Comparison of ENCODE assay signal across 16 cellular contexts in the genomic region with DNA sequence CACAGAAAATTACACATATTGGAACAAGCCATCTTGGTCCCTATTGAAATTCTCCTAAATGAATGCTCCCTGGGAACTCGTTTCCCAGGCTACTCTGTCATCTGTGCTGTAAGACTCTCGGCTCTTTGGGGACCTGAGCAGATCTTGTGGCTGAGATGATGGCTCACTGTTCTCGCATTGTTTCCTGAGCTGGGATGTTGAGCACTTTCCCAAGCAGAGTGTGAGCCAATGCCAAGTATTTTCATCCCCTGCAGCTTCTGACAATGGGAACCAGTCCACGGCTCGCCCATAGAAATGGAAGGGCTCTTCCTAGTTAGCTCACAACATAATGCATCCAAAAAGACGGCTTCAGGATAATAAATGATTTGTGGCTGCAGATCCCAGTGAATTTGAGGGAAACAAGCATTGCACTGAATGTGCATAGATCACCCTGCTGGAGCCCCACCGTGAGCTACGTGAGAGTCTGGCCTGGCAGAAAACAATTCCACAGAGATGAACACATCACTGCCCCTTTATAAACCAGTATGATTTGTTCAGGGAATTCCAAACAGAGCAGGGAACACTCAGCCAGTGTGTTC.
A peak's percentile ranks its signal among the peaks of the same experiment; 100 is the strongest.
DNase-seq lines count a peak whose midpoint lies in the region; ATAC-seq and TF ChIP-seq lines count a peak whose summit lies in the region.
"Had no signal": no experiment of that assay in that cellular context is flagged by ENCODE, and none has a peak within 500 bp of the region (broad histone marks: within the 10 kb centered on the region; RNA-seq: fewer than 3 reads in every experiment).

No MANE protein-coding gene starts in this region.

- H3K27me3 ChIP-seq in left ventricle myocardium inferior (ENCODE audit: low read depth) (no peaks in the 10 kb centered on the region), stomach smooth muscle (ENCODE audit: control insufficient read depth in 1 of 2, insufficient read depth in 2 of 2, low read length in 2 of 2) (no peaks in the 10 kb centered on the region), adrenal gland (no peaks in the 10 kb centered on the region)

- no peak overlapping the region for H3K9ac ChIP-seq in stomach smooth muscle (ENCODE audit: low read length in 2 of 2)

- in situ Hi-C loops in ACHN (cut with HindIII; ENCODE audit: low pct_ligation_motif_present, low pct_unique_long_range_greater_than_20kb, low sequenced_read_pairs): no loop called here

- intact Hi-C loops in Right ventricle myocardium inferior (cut with DNase I): no loop called here
- intact Hi-C loops in left ventricle myocardium inferior (cut with micrococcal nuclease): no loop called here
- intact Hi-C loops in adrenal gland (cut with DNase I): no loop called here

- H3K36me3 ChIP-seq in left ventricle myocardium inferior: no peaks in the 10 kb centered on the region
- no peaks in the 10 kb centered on the region for H3K36me3 ChIP-seq in stomach smooth muscle (ENCODE audit: control insufficient read depth in 2 of 2, insufficient read depth in 2 of 2, low read length in 2 of 2)
- no peaks in the 10 kb centered on the region for H3K36me3 ChIP-seq in adrenal gland (replicated peaks in 1 of 2)

- H3K4me1 ChIP-seq in left ventricle myocardium inferior: peaks cover 18% of the 10 kb centered on the region
- H3K4me1 ChIP-seq in stomach smooth muscle (ENCODE audit: control insufficient read depth, insufficient read depth, low read length): peaks cover 6% of the 10 kb centered on the region
- no peaks in the 10 kb centered on the region for H3K4me1 ChIP-seq in adrenal gland (replicated peaks in 1 of 2)
- H3K4me1 ChIP-seq: Caco-2 had no signal

- H3K27ac ChIP-seq in left ventricle myocardium inferior (replicated peaks) (no peak overlapping the region), stomach smooth muscle (ENCODE audit: low read length) (no peak overlapping the region), adrenal gland (no peak overlapping the region)

- no peak for TF ChIP-seq POLR2A in adrenal gland (IDR thresholded peaks at IDR 0.05)

- no peaks in the 10 kb centered on the region for H3K9me3 ChIP-seq in left ventricle myocardium inferior (replicated peaks)
- no peaks in the 10 kb centered on the region for H3K9me3 ChIP-seq in stomach smooth muscle (ENCODE audit: control insufficient read depth in 2 of 2, low read length in 2 of 2)
- no peaks in the 10 kb centered on the region for H3K9me3 ChIP-seq in adrenal gland (replicated peaks in 1 of 3)
- H3K9me3 ChIP-seq: Caco-2 had no signal

- no peak overlapping the region for H3K4me3 ChIP-seq in left ventricle myocardium inferior
- peak overlapping the region; percentile 20 to 35 for H3K4me3 ChIP-seq in stomach smooth muscle (ENCODE audit: low read length in 2 of 2)
- no peak overlapping the region for H3K4me3 ChIP-seq in adrenal gland
- H3K4me3 ChIP-seq: GM12878 had no signal

- no peak for DNase-seq in Right ventricle myocardium inferior (ENCODE audit: missing footprints)
- DNase-seq in left ventricle myocardium inferior: no peak
- peak; percentile 71 for DNase-seq in astrocyte of the hippocampus (ENCODE audit: low read depth, low spot score)
- DNase-seq in globus pallidus (ENCODE audit: low spot score): peak; percentile 10
- DNase-seq in adrenal gland: no peak
- no peak for DNase-seq in ACHN
- DNase-seq: Caco-2; CD4-positive, alpha-beta T cell; KBM-7; NCI-H1105; NCI-H2081 treated with DMSO at 0.1 percent for 48 hours; NCI-H524; SIG-M5 had no signal

- TF ChIP-seq CTCF in left ventricle myocardium inferior (IDR thresholded peaks at IDR 0.05; ENCODE audit: borderline replicate concordance): no peak
- no peak for TF ChIP-seq CTCF in adrenal gland (IDR thresholded peaks at IDR 0.05)

- peak; percentile 56 for ATAC-seq in Right ventricle myocardium inferior
- no peak for ATAC-seq in GM18502 (IDR thresholded peaks at IDR 0.05; ENCODE audit: poor library complexity, unreplicated experiment)
- ATAC-seq: GM12878 had no signal

- WGBS in adrenal gland, 4 donors: 47 to 62% (median 56%) methylated on average over 6 to 8 of the region's 8 CpGs

Comparison
In these comparisons a context has a peak if more than half of its experiments do, and no peak if none do; other contexts are left out.
1. DNase-seq: peak in astrocyte of the hippocampus (single experiment) and globus pallidus (single experiment); none in Right ventricle myocardium inferior (single experiment), left ventricle myocardium inferior (single experiment), adrenal gland (0 of 7) and ACHN (single experiment).
2. H3K4me3 ChIP-seq: peak in stomach smooth muscle (2 of 2); none in left ventricle myocardium inferior (single experiment) and adrenal gland (0 of 4).